ENCODE assay signal across 8 cellular contexts in genomic region chr6:42978793-42979522, GRCh38. TPM values are rescaled to one million over a fixed set of nuclear protein-coding genes. Genes with fewer than 3 reads are reported as not detected.
DNase-seq lines count a peak whose midpoint lies in the region; ATAC-seq, FAIRE-seq and TF ChIP-seq lines count a peak whose summit lies in the region.

Gene PEX6, minus strand, starts transcription at chr6:42979181. Its CDS starts 31 bp downstream, at chr6:42979150.

- H3K36me3 ChIP-seq in astrocyte (ENCODE audit: insufficient read depth, low read length) (no peaks in the 10 kb centered on the region), hepatocyte (replicated peaks; ENCODE audit: insufficient read depth, low read depth) (no peaks in the 10 kb centered on the region)

- H3K4me2 ChIP-seq in astrocyte (ENCODE audit: low read length) (peak within 1 kb of the TSS; percentile 94), hepatocyte (peak within 1 kb of the TSS; percentile 85)

- H3K4me3 Mint-ChIP-seq in astrocyte (ENCODE audit: unreplicated experiment): peak within 1 kb of the TSS; percentile 92

- H3K4me1 ChIP-seq in astrocyte (ENCODE audit: insufficient read depth, low read length) (peaks cover 15% of the 10 kb centered on the region), hepatocyte (ENCODE audit: insufficient read depth) (peaks cover 15% of the 10 kb centered on the region)

- TF ChIP-seq POLR2A in GM18505 (IDR thresholded peaks at IDR 0.05; ENCODE audit: borderline replicate concordance, extremely low read depth, insufficient read depth, insufficient read length): peak; percentile 94

- ATAC-seq in GM18505 (IDR thresholded peaks at IDR 0.05; ENCODE audit: unreplicated experiment): peak; percentile 88
- peak; percentile 92 for ATAC-seq in HG02981 (IDR thresholded peaks at IDR 0.05; ENCODE audit: unreplicated experiment)
- no peak for ATAC-seq in GM18870 (IDR thresholded peaks at IDR 0.05; ENCODE audit: unreplicated experiment)

- H3K79me2 ChIP-seq in astrocyte (ENCODE audit: insufficient read depth, low read length) (peaks cover 24% of the 10 kb centered on the region), hepatocyte (peaks cover 33% of the 10 kb centered on the region)

- peak within 1 kb of the TSS; percentile 83 for H3K9ac ChIP-seq in astrocyte (ENCODE audit: low read length)

- H3K9me3 ChIP-seq in astrocyte (ENCODE audit: insufficient read depth, low read depth, low read length) (no peaks in the 10 kb centered on the region), hepatocyte (ENCODE audit: low read depth) (no peaks in the 10 kb centered on the region)

- H3K4me3 ChIP-seq in astrocyte (ENCODE audit: insufficient read depth, low read depth, low read length): peak within 1 kb of the TSS; percentile 76
- H3K4me3 ChIP-seq in hepatocyte: peak within 1 kb of the TSS; percentile 95

- H3K27ac Mint-ChIP-seq in astrocyte (ENCODE audit: unreplicated experiment): peak within 1 kb of the TSS; percentile 87

- H4K20me1 ChIP-seq in astrocyte (ENCODE audit: insufficient read depth, low read length) (peaks cover 11% of the 10 kb centered on the region), hepatocyte (ENCODE audit: insufficient read depth, poor library complexity, severe bottlenecking) (no peaks in the 10 kb centered on the region)

- H3K27me3 ChIP-seq in astrocyte (ENCODE audit: insufficient read depth, low read length): no peaks in the 10 kb centered on the region
- no peaks in the 10 kb centered on the region for H3K27me3 ChIP-seq in hepatocyte

- H3K36me3 Mint-ChIP-seq in astrocyte (ENCODE audit: low read depth, unreplicated experiment): peaks cover 7% of the 10 kb centered on the region

- no peak for TF ChIP-seq CTCF in astrocyte (IDR thresholded peaks at IDR 0.05; ENCODE audit: insufficient read depth, low read depth, low read length)
- no peak for TF ChIP-seq CTCF in hepatocyte (IDR thresholded peaks at IDR 0.05; ENCODE audit: poor library complexity)

- 3% methylated on average over 59 of the region's 63 CpGs for WGBS in hepatocyte (ENCODE audit: low lambda C conversion rate, missing lambda C conversion rate)

- FAIRE-seq in astrocyte (lab: Jason Lieb, UNC): no peak

- peak within 1 kb of the TSS; percentile 58 for H3K27ac ChIP-seq in astrocyte (ENCODE audit: low read depth, low read length)
- peak within 1 kb of the TSS; percentile 97 for H3K27ac ChIP-seq in hepatocyte

- H3K9me2 ChIP-seq in hepatocyte (replicated peaks; ENCODE audit: insufficient read depth): no peaks in the 10 kb centered on the region

- H3K4me1 Mint-ChIP-seq in astrocyte (ENCODE audit: low read depth, unreplicated experiment): peaks cover 12% of the 10 kb centered on the region

- H2AFZ ChIP-seq in astrocyte (ENCODE audit: low read depth, low read length) (peak within 1 kb of the TSS; percentile 85), hepatocyte (peak within 1 kb of the TSS; percentile 91)

- no peaks in the 10 kb centered on the region for H3K9me3 Mint-ChIP-seq in astrocyte (ENCODE audit: unreplicated experiment)

- DNase-seq in NCI-H2029 (lab: John Stamatoyannopoulos, UW): peak; percentile 92
- peak; percentile 95 for DNase-seq in T-helper 22 cell (ENCODE audit: low read depth)
- DNase-seq in astrocyte (ENCODE audit: low read depth): peak; percentile 73
- peak; percentile 94 for DNase-seq in hepatocyte (ENCODE audit: low spot score)
- DNase-seq in retina: peak; percentile 93

- no peaks in the 10 kb centered on the region for H3K27me3 Mint-ChIP-seq in astrocyte (ENCODE audit: low read depth, unreplicated experiment)

RNA-seq across cellular contexts. Expression of gene PEX6, which starts in this region (rescaled TPM):
- total RNA-seq in astrocyte: 22.7 and 27.1 TPM in 2 replicates
- 32.4 and 39.4 TPM in 2 replicates for total RNA-seq in hepatocyte
- 36.0 and 46.1 TPM in 2 replicates for polyA plus RNA-seq in hepatocyte
